ENCODE assay signal across 16 cellular contexts in genomic region chrX:13638826-13639225, GRCh38. TPM values are rescaled to one million over a fixed set of nuclear protein-coding genes. Genes with fewer than 3 reads are reported as not detected.
DNase-seq lines count a peak whose midpoint lies in the region; ATAC-seq, FAIRE-seq and TF ChIP-seq lines count a peak whose summit lies in the region.
"Had no signal": no experiment of that assay in that cellular context is flagged by ENCODE, and none has a peak within 500 bp of the region (broad histone marks: within the 10 kb centered on the region; RNA-seq: fewer than 3 reads in every experiment).

No MANE protein-coding gene starts in this region.

- no peaks in the 10 kb centered on the region for H3K36me3 ChIP-seq in HAP-1 (replicated peaks)
- H3K36me3 ChIP-seq: BLaER1 had no signal

- TF ChIP-seq CTCF in A549 (IDR thresholded peaks at IDR 0.05) (no peak), epithelial cell of esophagus (IDR thresholded peaks at IDR 0.05; ENCODE audit: insufficient read depth, low read depth, low read length, missing control alignments) (no peak), nephron (IDR thresholded peaks at IDR 0.05; ENCODE audit: unreplicated experiment in 3 of 3) (no peak)

- CTCF ChIA-PET in A549 (lab: Yijun Ruan, JAX), result no interaction called here

- TF ChIP-seq RAD21 in A549 (conservative IDR thresholded peaks at IDR 0.05 in 1 of 2, IDR thresholded peaks at IDR 0.05 in 1 of 2), result no peak

- in situ Hi-C loops in HAP-1 (cut with MboI; ENCODE audit: low sequenced_read_pairs), result loop anchor here (5.0 kb wide), 1 partner anchor 122 kb away; no protein-coding TSS in a partner anchor

- peak overlapping the region in 2 of 3 experiments; percentile 15 to 78 for H3K27ac Mint-ChIP-seq in nephron
- H3K27ac Mint-ChIP-seq: CD8-positive, alpha-beta memory T cell had no signal

- H3K4me2 ChIP-seq in A549, result peak overlapping the region; percentile 30; the same call in 2 of the 3 replicates
- H3K4me2 ChIP-seq: BLaER1 had no signal

- H3K27me3 Mint-ChIP-seq in nephron (ENCODE audit: low read depth), result peaks cover 4% of the 10 kb centered on the region

- 10% methylated on average over 3 of the region's 3 CpGs for whole genome bisulfite sequencing in A549 (ENCODE audit: missing lambda C conversion rate)

- H3K27ac ChIP-seq in A549, result no peak overlapping the region
- H3K27ac ChIP-seq: 22Rv1, BLaER1 had no signal

- FAIRE-seq in A549 (lab: Jason Lieb, UNC), result no peak

- POLR2A ChIA-PET in A549 (lab: Yijun Ruan, JAX), result no interaction called here

- peaks cover 9% of the 10 kb centered on the region for H3K36me3 Mint-ChIP-seq in nephron (ENCODE audit: low read depth)

- peaks cover 29% of the 10 kb centered on the region for H3K9me3 Mint-ChIP-seq in nephron

- ATAC-seq in A549, result no peak

- H3K4me1 Mint-ChIP-seq in nephron, result no peaks in the 10 kb centered on the region
- H3K4me1 Mint-ChIP-seq: CD8-positive, alpha-beta memory T cell had no signal

- no peak overlapping the region for H3K4me3 ChIP-seq in A549
- H3K4me3 ChIP-seq in HAP-1, result no peak overlapping the region
- no peak overlapping the region for H3K4me3 ChIP-seq in epithelial cell of esophagus (ENCODE audit: low read length)
- H3K4me3 ChIP-seq: BLaER1 had no signal

- H3K27me3 ChIP-seq in HAP-1 (ENCODE audit: low read depth), result no peaks in the 10 kb centered on the region

- TF ChIP-seq POLR2A in A549 (IDR thresholded peaks at IDR 0.05; ENCODE audit: low read length), result no peak

- no peak overlapping the region for H3K4me3 Mint-ChIP-seq in nephron
- H3K4me3 Mint-ChIP-seq: CD8-positive, alpha-beta memory T cell had no signal

- DNase-seq in A549 (ENCODE audit: low read depth in 1 of 2, low spot score in 1 of 2) (peak in 1 of 2 experiments; percentile 5), HAP-1 (ENCODE audit: low spot score in 2 of 2) (peak; percentile 25 to 47), epithelial cell of esophagus (ENCODE audit: low read depth) (peak; percentile 15), ecto neural progenitor cell (ENCODE audit: low spot score) (no peak), globus pallidus (ENCODE audit: low spot score) (no peak), cerebellum (ENCODE audit: low spot score) (no peak)
- no peak for DNase-seq in activated CD8-positive, alpha-beta memory T cell treated with anti-CD3 and anti-CD28 coated beads, Interleukin-2, amount 50 U/mL, for 4 hours
- DNase-seq: AML-193; Caco-2; CD8-positive, alpha-beta memory T cell; DMS153; DMS79 treated with DMSO at 0.1 percent for 48 hours; GF-D8 had no signal

- no peaks in the 10 kb centered on the region for H3K9me3 ChIP-seq in A549
- peaks cover 2% of the 10 kb centered on the region; the same call in 1 of the 2 replicates for H3K9me3 ChIP-seq in HAP-1
- H3K9me3 ChIP-seq: Caco-2 had no signal

- TF ChIP-seq EP300 in A549 (IDR thresholded peaks at IDR 0.05), result no peak

- H3K4me1 ChIP-seq in A549 (peaks cover 7% of the 10 kb centered on the region; the same call in 1 of the 3 replicates), HAP-1 (peaks cover 5% of the 10 kb centered on the region; the same call in 1 of the 2 replicates)
- H3K4me1 ChIP-seq: BLaER1, Caco-2 had no signal

TF ChIP-seq in A549, 52 proteins besides CTCF, POLR2A, EP300 and RAD21:
- no peak for TF ChIP-seq ZSCAN20 (CRISPR knock-in tag; IDR thresholded peaks at IDR 0.05)
- no peak for TF ChIP-seq SMC3 (IDR thresholded peaks at IDR 0.05)
- no peak for TF ChIP-seq CHD2 (IDR thresholded peaks at IDR 0.05; ENCODE audit: low read length, partially characterized antibody)
- TF ChIP-seq E2F6 (IDR thresholded peaks at IDR 0.05; ENCODE audit: borderline replicate concordance, low read depth), result no peak
- no peak for TF ChIP-seq NPAS2 (CRISPR knock-in tag; IDR thresholded peaks at IDR 0.05; ENCODE audit: borderline replicate concordance)

RNA-seq across cellular contexts. Expression of gene TCEANC, which starts 14.1 kb away (rescaled TPM):
- polyA plus RNA-seq in A549 (2011; rRNA removed) (2.4 and 2.7 TPM in 2 replicates), A549 (2017; fragmentation: RNase III; extraction: RNeasy Plus Mini Kit Qiagen cat#74134 plus additional on column Dnase treatment) (0.62 to 0.96 TPM (median 0.81 TPM) in 3 replicates)
- polyA plus RNA-seq in A549 (2012; cell fraction: cytosol; rRNA removed), result 0.28 and 0.31 TPM in 2 replicates
- 0.23 and 0.43 TPM in 2 replicates for polyA plus RNA-seq in A549 (2012; cell fraction: nucleus; rRNA removed)
- 1.4 and 3.8 TPM in 2 replicates for polyA minus RNA-seq in A549 (2011; rRNA and poly(A)+ RNA removed)
- 9.0 TPM for total RNA-seq in cerebellum

RNA-seq across cellular contexts. Expression of gene RAB9A, which starts 50.1 kb away (rescaled TPM):
- polyA plus RNA-seq in A549 (2011; rRNA removed), result 26.7 and 39.0 TPM in 2 replicates
- polyA plus RNA-seq in A549 (2012; cell fraction: cytosol; rRNA removed), result 11.4 and 14.7 TPM in 2 replicates
- polyA plus RNA-seq in A549 (2012; cell fraction: nucleus; rRNA removed), result 5.0 and 7.0 TPM in 2 replicates
- polyA plus RNA-seq in A549 (2017; fragmentation: RNase III; extraction: RNeasy Plus Mini Kit Qiagen cat#74134 plus additional on column Dnase treatment), result 26.0 to 26.8 TPM (median 26.8 TPM) in 3 replicates
- 7.5 and 7.8 TPM in 2 replicates for polyA minus RNA-seq in A549 (2011; rRNA and poly(A)+ RNA removed)
- 17.2 TPM for total RNA-seq in cerebellum

Comparison
In these comparisons a context has a peak if more than half of its experiments do, and no peak if none do; other contexts are left out.
1. DNase-seq: peak in HAP-1 (2 of 2) and epithelial cell of esophagus (single experiment); none in ecto neural progenitor cell (single experiment), globus pallidus (single experiment), cerebellum (single experiment) and activated CD8-positive, alpha-beta memory T cell treated with anti-CD3 and anti-CD28 coated beads, Interleukin-2, amount 50 U/mL, for 4 hours (single experiment).